ENCODE assay signal across 2 cellular contexts in the genomic region with DNA sequence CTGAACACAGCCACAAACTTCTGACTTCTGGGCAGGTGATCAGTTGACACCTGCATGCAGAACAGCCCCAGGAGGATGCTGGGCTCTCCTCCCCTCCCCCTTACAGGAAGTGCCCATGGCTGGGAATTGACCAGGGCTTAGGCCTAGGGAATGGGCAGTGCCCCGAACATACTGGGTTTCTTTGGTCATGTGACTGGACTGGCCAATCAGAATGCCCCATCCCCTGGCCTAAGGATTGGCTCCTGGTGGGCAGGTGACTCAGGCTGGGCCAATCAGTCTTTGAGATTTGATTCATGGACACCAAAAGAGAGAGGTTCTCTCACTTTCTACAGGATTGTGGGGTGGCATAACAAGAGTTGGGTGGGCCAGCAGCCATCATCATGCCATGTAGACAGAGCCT.
TF ChIP-seq lines count a peak whose summit lies in the region.

No MANE protein-coding gene starts in this region.

TF ChIP-seq in HepG2, 621 proteins besides CTCF, POLR2A, EP300 and RAD21:
- peak; percentile 59; the same call in 1 of the 2 replicates for TF ChIP-seq RAD51 (IDR thresholded peaks at IDR 0.05; ENCODE audit: borderline replicate concordance)
- peak; percentile 68 for TF ChIP-seq NFYC (CRISPR knock-in tag; IDR thresholded peaks at IDR 0.05)
- peak; percentile 58 for TF ChIP-seq NFYB (CRISPR knock-in tag; IDR thresholded peaks at IDR 0.05)
- no peak for TF ChIP-seq ZNF891 (CRISPR knock-in tag; IDR thresholded peaks at IDR 0.05)
- peak; percentile 42; the same call in 1 of the 2 replicates for TF ChIP-seq USF2 (IDR thresholded peaks at IDR 0.05; ENCODE audit: low read depth, low read length)
- no peak; the same call in 1 of the 2 replicates for TF ChIP-seq USF2 (CRISPR knock-in tag; IDR thresholded peaks at IDR 0.05; ENCODE audit: borderline replicate concordance)
TF ChIP-seq in HepG2: peak in this region for 4.

TF ChIP-seq in HEK293T, 16 proteins besides CTCF, POLR2A, EP300 and RAD21:
- TF ChIP-seq, protein P1, sequence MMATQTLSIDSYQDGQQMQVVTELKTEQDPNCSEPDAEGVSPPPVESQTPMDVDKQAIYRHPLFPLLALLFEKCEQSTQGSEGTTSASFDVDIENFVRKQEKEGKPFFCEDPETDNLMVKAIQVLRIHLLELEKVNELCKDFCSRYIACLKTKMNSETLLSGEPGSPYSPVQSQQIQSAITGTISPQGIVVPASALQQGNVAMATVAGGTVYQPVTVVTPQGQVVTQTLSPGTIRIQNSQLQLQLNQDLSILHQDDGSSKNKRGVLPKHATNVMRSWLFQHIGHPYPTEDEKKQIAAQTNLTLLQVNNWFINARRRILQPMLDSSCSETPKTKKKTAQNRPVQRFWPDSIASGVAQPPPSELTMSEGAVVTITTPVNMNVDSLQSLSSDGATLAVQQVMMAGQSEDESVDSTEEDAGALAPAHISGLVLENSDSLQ (IDR thresholded peaks at IDR 0.05): no peak
- TF ChIP-seq FOXA1 (IDR thresholded peaks at IDR 0.05): no peak
- no peak for TF ChIP-seq HDGF (IDR thresholded peaks at IDR 0.05; ENCODE audit: borderline replicate concordance)
- TF ChIP-seq ZNF384 (IDR thresholded peaks at IDR 0.05): no peak
- TF ChIP-seq ARNT (IDR thresholded peaks at IDR 0.05): no peak
- TF ChIP-seq SUZ12 (IDR thresholded peaks at IDR 0.05): no peak
- no peak for TF ChIP-seq ELF4 (IDR thresholded peaks at IDR 0.05)
- no peak for TF ChIP-seq FOXM1 (IDR thresholded peaks at IDR 0.05; ENCODE audit: borderline replicate concordance)
- no peak for TF ChIP-seq BHLHE40 (IDR thresholded peaks at IDR 0.05; ENCODE audit: borderline replicate concordance)
- no peak for TF ChIP-seq CTBP1 (IDR thresholded peaks at IDR 0.05; ENCODE audit: borderline replicate concordance)
- TF ChIP-seq TARDBP (IDR thresholded peaks at IDR 0.05): no peak
- TF ChIP-seq LEF1 (IDR thresholded peaks at IDR 0.05; ENCODE audit: borderline replicate concordance): no peak
- no peak for TF ChIP-seq L3MBTL2 (conservative IDR thresholded peaks at IDR 0.05)
- TF ChIP-seq NFRKB (IDR thresholded peaks at IDR 0.05): no peak
- TF ChIP-seq FOXK2 (IDR thresholded peaks at IDR 0.05): no peak
- no peak for TF ChIP-seq SP1 (IDR thresholded peaks at IDR 0.05)
